ENCODE assay signal across 9 cellular contexts in the genomic region with DNA sequence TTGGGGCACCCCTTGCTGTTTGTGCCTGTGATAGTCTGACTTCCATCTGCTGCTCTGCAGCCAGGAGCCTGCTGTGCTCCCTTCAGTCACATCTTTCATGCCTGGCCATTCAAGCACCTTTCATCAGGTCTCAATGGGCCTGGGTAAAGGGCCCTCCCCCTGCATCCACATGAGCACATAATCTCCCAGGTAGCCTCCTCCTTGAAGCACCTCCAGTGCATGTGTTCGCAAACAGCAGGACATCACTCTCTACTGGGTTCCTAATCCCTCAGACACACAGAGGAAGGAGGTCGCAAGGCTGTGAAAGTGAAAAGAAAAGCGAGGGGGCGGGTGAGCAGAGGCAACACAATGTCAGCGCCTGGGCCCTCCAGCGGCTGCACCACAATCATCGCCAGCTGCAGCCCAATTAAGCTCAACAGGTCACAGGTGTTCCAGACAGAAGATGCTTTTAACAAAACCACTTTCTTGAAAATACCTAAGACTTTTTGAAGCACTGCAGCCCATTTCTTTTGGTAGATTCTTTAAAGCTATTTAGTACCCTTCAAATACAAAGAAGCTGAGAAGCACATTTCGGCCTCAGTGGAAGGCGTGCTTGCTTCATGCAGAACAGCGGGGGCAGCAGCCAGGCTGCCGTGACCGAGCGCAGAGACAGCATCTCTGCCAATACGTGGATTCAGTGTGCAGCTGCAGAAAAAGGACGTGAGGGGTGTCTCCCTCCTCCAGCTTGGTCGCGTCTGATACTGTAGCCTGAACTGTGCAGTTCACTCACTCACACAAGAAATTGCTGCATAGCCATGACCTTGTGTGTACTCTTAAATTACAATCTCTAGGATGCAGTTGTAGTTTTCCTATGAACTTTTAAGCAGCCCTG.
DNase-seq lines count a peak whose midpoint lies in the region; ATAC-seq and TF ChIP-seq lines count a peak whose summit lies in the region.
"Had no signal": no experiment of that assay in that cellular context is flagged by ENCODE, and none has a peak within 500 bp of the region (broad histone marks: within the 10 kb centered on the region; RNA-seq: fewer than 3 reads in every experiment).

No MANE protein-coding gene starts in this region.

- H3K4me3 Mint-ChIP-seq in glutamatergic neuron (ENCODE audit: unreplicated experiment) = peak overlapping the region; percentile 63
- H3K4me3 Mint-ChIP-seq: T-cell had no signal

- TF ChIP-seq CTCF in glutamatergic neuron (IDR thresholded peaks at IDR 0.05; ENCODE audit: partially characterized antibody, unreplicated experiment) = no peak

- DNase-seq in Ammon's horn (ENCODE audit: low spot score) (peak; percentile 67), NCI-H2081 (lab: John Stamatoyannopoulos, UW) (peak; percentile 63 to 88), glutamatergic neuron (peak; percentile 51), glomerular visceral epithelial cell (ENCODE audit: extremely low spot score) (no peak), Kasumi-1 (lab: John Stamatoyannopoulos, UW) (no peak)

- peak overlapping the region; percentile 74 for H3K27ac Mint-ChIP-seq in glutamatergic neuron (ENCODE audit: unreplicated experiment)
- H3K27ac Mint-ChIP-seq: T-cell had no signal

- ATAC-seq in GM21390 (IDR thresholded peaks at IDR 0.05; ENCODE audit: unreplicated experiment) = peak; percentile 77
- no peak for ATAC-seq in GM21717 (IDR thresholded peaks at IDR 0.05; ENCODE audit: unreplicated experiment)
- no peak for ATAC-seq in GM21367 (IDR thresholded peaks at IDR 0.05; ENCODE audit: unreplicated experiment)
- ATAC-seq: T-cell had no signal

- H3K4me1 Mint-ChIP-seq in glutamatergic neuron (ENCODE audit: low read depth, unreplicated experiment) = peaks cover 28% of the 10 kb centered on the region

- H3K36me3 Mint-ChIP-seq in glutamatergic neuron (ENCODE audit: unreplicated experiment) = no peaks in the 10 kb centered on the region

- H3K9me3 Mint-ChIP-seq in glutamatergic neuron (ENCODE audit: unreplicated experiment) = peaks cover 4% of the 10 kb centered on the region

- H3K27me3 Mint-ChIP-seq in glutamatergic neuron (ENCODE audit: unreplicated experiment) = peaks cover 2% of the 10 kb centered on the region
- H3K27me3 Mint-ChIP-seq: T-cell had no signal

Comparison
In these comparisons a context has a peak if more than half of its experiments do, and no peak if none do; other contexts are left out.
1. DNase-seq: peak in Ammon's horn (single experiment), NCI-H2081 (2 of 2) and glutamatergic neuron (single experiment); none in glomerular visceral epithelial cell (single experiment) and Kasumi-1 (0 of 2).